Comparison of ENCODE assay signal across 16 cellular contexts in the genomic region with DNA sequence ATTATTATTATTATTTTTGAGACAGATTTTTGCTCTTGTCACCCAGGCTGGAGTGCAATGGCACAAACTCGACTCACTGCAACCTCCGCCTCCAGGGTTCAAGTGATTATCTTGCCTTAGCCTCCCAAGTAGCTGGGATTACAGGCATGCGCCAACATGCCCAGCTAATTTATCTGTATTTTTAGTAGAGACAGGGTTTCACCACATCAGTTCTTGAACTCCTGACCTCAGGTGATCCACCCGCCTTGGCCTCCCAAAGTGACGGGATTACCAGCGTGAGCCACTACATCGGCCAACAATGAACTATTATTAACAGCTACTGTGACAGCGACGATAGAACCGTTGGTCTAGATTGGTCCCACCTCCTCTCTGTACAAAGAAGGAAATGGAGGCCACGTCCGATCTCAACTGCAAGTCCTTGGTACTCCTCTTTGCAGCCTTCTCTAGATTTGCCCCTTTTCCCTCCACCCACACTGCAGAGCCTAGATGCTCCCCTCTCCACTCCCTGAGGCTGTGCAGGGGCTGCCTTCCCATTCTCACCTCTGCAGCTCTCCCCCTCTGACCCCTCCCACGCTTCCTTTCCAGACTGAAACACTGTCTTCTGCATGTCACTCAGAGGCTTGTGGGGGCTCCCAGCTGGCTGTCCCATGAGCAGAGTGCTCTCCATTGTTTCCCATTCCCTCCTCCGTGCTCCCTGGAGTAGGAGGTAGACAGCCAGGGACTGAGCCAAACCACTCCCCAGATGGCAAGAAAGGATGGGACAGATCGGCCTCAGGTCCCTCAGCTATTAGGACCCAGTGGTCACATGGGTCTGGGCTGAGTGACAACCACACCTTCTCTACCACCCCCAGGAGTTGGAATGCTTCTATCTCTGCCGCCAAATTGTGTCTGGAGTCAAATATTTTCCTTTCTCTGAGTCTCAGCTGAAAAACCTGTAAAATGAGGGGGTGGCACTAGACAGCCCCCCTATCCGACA. TPM values are rescaled to one million over a fixed set of nuclear protein-coding genes. Genes with fewer than 3 reads are reported as not detected.
DNase-seq lines count a peak whose midpoint lies in the region; ATAC-seq and TF ChIP-seq lines count a peak whose summit lies in the region.
"Had no signal": no experiment of that assay in that cellular context is flagged by ENCODE, and none has a peak within 500 bp of the region (broad histone marks: within the 10 kb centered on the region; RNA-seq: fewer than 3 reads in every experiment).

No MANE protein-coding gene starts in this region.

- H3K9ac ChIP-seq in HCT116 (ENCODE audit: low read length) (no peak overlapping the region), neural progenitor cell (no peak overlapping the region)

- H2AFZ ChIP-seq in HCT116 (ENCODE audit: low read depth, low read length, poor library complexity, severe bottlenecking) (no peak overlapping the region), neural progenitor cell (replicated peaks) (no peak overlapping the region)

- CTCF ChIA-PET in AG04450 (lab: Charles Lee): interaction anchor here (0.6 to 5.2 kb wide), 3 partner anchors 43 to 129 kb away, joined by 4 to 24 read pairs (median 6); no protein-coding TSS in a partner anchor
- CTCF ChIA-PET in HCT116 (lab: Charles Lee): interaction anchor here (1.8 to 4.0 kb wide), 2 partner anchors 43 to 44 kb away, joined by 13 to 36 read pairs; no protein-coding TSS in a partner anchor

- POLR2A ChIA-PET in AG04450 (lab: Yijun Ruan, JAX) (no interaction called here), HCT116 (lab: Charles Lee) (interaction anchor here (1.6 kb wide), 1 partner anchor 57 kb away, joined by 3 read pairs; no protein-coding TSS in a partner anchor)

- no peak for DNase-seq in AG04450 (ENCODE audit: low read depth, low spot score)
- no peak for DNase-seq in HCT116 (ENCODE audit: low read depth, low spot score)
- DNase-seq in body of pancreas: no peak
- no peak for DNase-seq in neural progenitor cell (ENCODE audit: low spot score)
- no peak for DNase-seq in AG08396 (ENCODE audit: low spot score)
- DNase-seq: activated CD4-positive, alpha-beta memory T cell treated with anti-CD3 and anti-CD28 coated beads for 36 hours; activated effector memory CD4-positive, alpha-beta T cell treated with Interleukin-2 at 50 U/mL for 16 hours; aorta; DMS79 treated with DMSO at 0.1 percent for 48 hours; dorsolateral prefrontal cortex; NCI-H2081 treated with DMSO at 0.1 percent for 48 hours had no signal

- no peaks in the 10 kb centered on the region for H3K27me3 ChIP-seq in AG04450 (ENCODE audit: control insufficient read depth, insufficient read depth, low read length)
- no peaks in the 10 kb centered on the region for H3K27me3 ChIP-seq in HCT116 (ENCODE audit: insufficient read depth, low read length)
- no peaks in the 10 kb centered on the region for H3K27me3 ChIP-seq in body of pancreas
- peaks cover 16% of the 10 kb centered on the region for H3K27me3 ChIP-seq in neural progenitor cell
- H3K27me3 ChIP-seq: ovary had no signal

- no peak for TF ChIP-seq RAD21 in HCT116 (IDR thresholded peaks at IDR 0.05; ENCODE audit: low read depth)

- RAD21 ChIA-PET in HCT116 (lab: Charles Lee; ENCODE audit: low non-redundant PET in 1 of 2, low total read pairs in 2 of 2, uncharacterized antibody in 2 of 2, unreplicated experiment in 2 of 2): no interaction called here

- TF ChIP-seq CTCF in AG04450 (IDR thresholded peaks at IDR 0.05; ENCODE audit: low read depth, low read length): no peak
- TF ChIP-seq CTCF in HCT116 (IDR thresholded peaks at IDR 0.05 in 2 of 3, conservative IDR thresholded peaks at IDR 0.05 in 1 of 3; ENCODE audit: borderline replicate concordance in 1 of 3, insufficient read depth in 1 of 3, low read depth in 2 of 3, low read length in 2 of 3): no peak
- no peak for TF ChIP-seq CTCF in body of pancreas (IDR thresholded peaks at IDR 0.05)
- TF ChIP-seq CTCF in neural progenitor cell (IDR thresholded peaks at IDR 0.05): no peak

- peaks cover 7% of the 10 kb centered on the region for H3K27me3 Mint-ChIP-seq in neural progenitor cell (ENCODE audit: insufficient read depth, low read depth)

- H3K36me3 Mint-ChIP-seq in neural progenitor cell: no peaks in the 10 kb centered on the region
- H3K36me3 Mint-ChIP-seq: activated CD4-positive, alpha-beta memory T cell treated with anti-CD3 and anti-CD28 coated beads for 36 hours had no signal

- H3K4me1 ChIP-seq in HCT116 (ENCODE audit: control insufficient read depth in 1 of 2, insufficient read depth in 2 of 2, low read length in 2 of 2) (peaks cover 40 to 74% of the 10 kb centered on the region in 2 experiments), body of pancreas (peaks cover 50% of the 10 kb centered on the region), neural progenitor cell (peaks cover 17% of the 10 kb centered on the region)

- peaks cover 10% of the 10 kb centered on the region for H3F3A ChIP-seq in neural progenitor cell (ENCODE audit: low read depth)

- ATAC-seq in HCT116 (no peak), body of pancreas (no peak), HG03139 (IDR thresholded peaks at IDR 0.05; ENCODE audit: unreplicated experiment) (no peak), HG03097 (IDR thresholded peaks at IDR 0.05; ENCODE audit: low FRiP score, unreplicated experiment) (no peak), GM19324 (IDR thresholded peaks at IDR 0.05; ENCODE audit: low FRiP score, unreplicated experiment) (no peak)

- TF ChIP-seq POLR2A in HCT116 (IDR thresholded peaks at IDR 0.05; ENCODE audit: borderline replicate concordance, extremely low read depth, insufficient read depth, insufficient read length) (no peak), body of pancreas (IDR thresholded peaks at IDR 0.05) (no peak)

- H3K9me2 ChIP-seq in HCT116 (ENCODE audit: insufficient read depth): no peaks in the 10 kb centered on the region

- H3K4me3 Mint-ChIP-seq in neural progenitor cell: no peak overlapping the region
- H3K4me3 Mint-ChIP-seq: activated CD4-positive, alpha-beta memory T cell treated with anti-CD3 and anti-CD28 coated beads for 36 hours had no signal

- intact Hi-C loops in HCT116 (cut with micrococcal nuclease) (loop anchor here (10.0 kb wide), 1 partner anchor 149 kb away; a partner anchor contains a TSS), body of pancreas (cut with DNase I) (no loop called here)

- H3K27ac ChIP-seq in AG04450 (ENCODE audit: low read depth, low read length): no peak overlapping the region
- H3K27ac ChIP-seq in HCT116 (ENCODE audit: low read depth, low read length): peak overlapping the region; percentile 19; the same call in 1 of the 2 replicates
- H3K27ac ChIP-seq in body of pancreas: peak overlapping the region in 3 of 4 donors; percentile 83 to 87 (median 86)
- H3K27ac ChIP-seq in neural progenitor cell: no peak overlapping the region
- H3K27ac ChIP-seq: dorsolateral prefrontal cortex, ovary had no signal

- 61 to 65% methylated on average over 17 of the region's 17 CpGs for WGBS in body of pancreas, 2 donors

- H3K4me1 Mint-ChIP-seq in neural progenitor cell: peaks cover 31% of the 10 kb centered on the region

- no peak overlapping the region for H3K27ac Mint-ChIP-seq in neural progenitor cell
- H3K27ac Mint-ChIP-seq: activated CD4-positive, alpha-beta memory T cell treated with anti-CD3 and anti-CD28 coated beads for 36 hours; B cell had no signal

- H3K9me3 ChIP-seq in AG04450 (ENCODE audit: control insufficient read depth, insufficient read depth, low read length) (peaks cover 4% of the 10 kb centered on the region; the same call in 1 of the 2 replicates), HCT116 (ENCODE audit: control insufficient read depth in 1 of 2, insufficient read depth in 1 of 2, low read depth in 1 of 2, low read length in 2 of 2) (no peaks in the 10 kb centered on the region), body of pancreas (no peaks in the 10 kb centered on the region), neural progenitor cell (ENCODE audit: low read depth) (no peaks in the 10 kb centered on the region)
- H3K9me3 ChIP-seq: ovary had no signal

- no peaks in the 10 kb centered on the region for H3K9me3 Mint-ChIP-seq in neural progenitor cell
- H3K9me3 Mint-ChIP-seq: activated CD4-positive, alpha-beta memory T cell treated with anti-CD3 and anti-CD28 coated beads for 36 hours had no signal

- H3K36me3 ChIP-seq in HCT116 (ENCODE audit: control insufficient read depth in 1 of 2, insufficient read depth in 2 of 2, low read length in 2 of 2) (no peaks in the 10 kb centered on the region), body of pancreas (replicated peaks in 1 of 2; ENCODE audit: insufficient read depth in 1 of 2, low read depth in 2 of 2) (no peaks in the 10 kb centered on the region), neural progenitor cell (no peaks in the 10 kb centered on the region)
- H3K36me3 ChIP-seq: ovary had no signal

- H3K4me3 ChIP-seq in AG04450 (ENCODE audit: low read depth, low read length) (peak overlapping the region; percentile 17; the same call in 1 of the 2 replicates), HCT116 (replicated peaks in 1 of 2; ENCODE audit: low read depth in 1 of 2, low read length in 2 of 2) (no peak overlapping the region), body of pancreas (no peak overlapping the region), neural progenitor cell (no peak overlapping the region)
- H3K4me3 ChIP-seq: ovary had no signal

- no peaks in the 10 kb centered on the region for H4K20me1 ChIP-seq in HCT116 (ENCODE audit: insufficient read depth)
- no peaks in the 10 kb centered on the region for H4K20me1 ChIP-seq in neural progenitor cell (ENCODE audit: low read depth)

- no TSS peak for BruUV-seq in HCT116 (replicated peaks; lab: Mats Ljungman, UMichigan)

- H3K79me2 ChIP-seq in HCT116 (ENCODE audit: insufficient read depth, low read length): no peaks in the 10 kb centered on the region
- H3K79me2 ChIP-seq in neural progenitor cell (ENCODE audit: low read depth): no peaks in the 10 kb centered on the region

- H3K4me2 ChIP-seq in HCT116 (ENCODE audit: low read length) (peak overlapping the region; percentile 40), neural progenitor cell (peak overlapping the region; percentile 10)

TF ChIP-seq in HCT116, 20 proteins besides CTCF, POLR2A, EP300 and RAD21 (continues in another document):
- TF ChIP-seq SIN3A (IDR thresholded peaks at IDR 0.05; ENCODE audit: low read depth): no peak
- TF ChIP-seq ELF1 (IDR thresholded peaks at IDR 0.05; ENCODE audit: borderline replicate concordance, low read depth): no peak
- TF ChIP-seq FOSL1 (IDR thresholded peaks at IDR 0.05; ENCODE audit: low read depth): no peak
- no peak for TF ChIP-seq EGR1 (IDR thresholded peaks at IDR 0.05; ENCODE audit: low read depth)
- TF ChIP-seq TCF7L2 (IDR thresholded peaks at IDR 0.05; ENCODE audit: borderline replicate concordance, extremely low read depth, insufficient read depth, insufficient read length): no peak
- TF ChIP-seq JUND (IDR thresholded peaks at IDR 0.05): no peak
- TF ChIP-seq POLR2AphosphoS5 (IDR thresholded peaks at IDR 0.05; ENCODE audit: low read depth, low read length): no peak
- TF ChIP-seq CEBPB (IDR thresholded peaks at IDR 0.05; ENCODE audit: low read depth): no peak

RNA-seq across cellular contexts. Expression of a gene that starts 2.3 kb away (rescaled TPM):
- 41.0 and 45.5 TPM in 2 replicates for polyA plus RNA-seq in AG04450 (2011; rRNA removed)
- polyA minus RNA-seq in AG04450 (2011; rRNA and poly(A)+ RNA removed): 31.0 and 37.8 TPM in 2 replicates
- total RNA-seq in HCT116 (2021; ENCODE audit: unreplicated experiment) (1.3 TPM), body of pancreas (10 to 100 TPM in 1 of 2 donors, 1 to 10 TPM in 1; 8.9 to 10.6 TPM), neural progenitor cell (ENCODE audit: low replicate concordance) (0.77 and 0.92 TPM in 2 replicates)
- 1.8 and 2.2 TPM in 2 replicates for polyA plus RNA-seq in HCT116 (2012)
- total RNA-seq: activated CD4-positive, alpha-beta memory T cell treated with anti-CD3 and anti-CD28 coated beads for 36 hours; B cell had no signal

Comparison
In these comparisons a context has a peak if more than half of its experiments do, and no peak if none do; other contexts are left out.
1. H3K27ac ChIP-seq: peak in HCT116 (single experiment) and body of pancreas (3 of 4); none in AG04450 (single experiment) and neural progenitor cell (single experiment).